Comparison of ENCODE assay signal across 21 cellular contexts in the genomic region with DNA sequence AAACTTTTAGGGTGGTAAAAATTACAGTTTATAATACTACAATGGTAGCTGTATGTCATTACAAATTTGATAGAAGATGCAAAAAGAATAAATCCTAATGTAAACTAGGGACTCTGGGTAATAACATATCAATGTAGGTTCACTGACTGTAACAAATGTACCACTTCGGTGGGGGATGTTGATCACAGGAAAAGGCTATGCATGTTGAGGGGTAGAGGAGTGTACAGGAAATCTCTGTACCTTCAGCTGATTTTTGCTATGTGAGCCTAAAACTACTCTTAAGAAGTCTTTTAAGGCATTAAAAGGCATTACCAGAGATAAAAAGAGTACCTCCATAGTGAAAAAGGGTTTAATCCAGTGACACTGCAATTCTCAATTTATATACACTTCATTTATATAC.
"Had no signal": no experiment of that assay in that cellular context is flagged by ENCODE, and none has a peak within 500 bp of the region (broad histone marks: within the 10 kb centered on the region; RNA-seq: fewer than 3 reads in every experiment).

No MANE protein-coding gene starts in this region.

- H3K36me3 Mint-ChIP-seq: naive B cell had no signal

- H3K27ac Mint-ChIP-seq: activated CD4-positive, alpha-beta T cell treated with anti-CD3 and anti-CD28 coated beads, Interleukin-2, amount 10 ng/mL, durations not matched to agents 7 days and 5 days; activated naive CD4-positive, alpha-beta T cell treated with anti-CD3 and anti-CD28 coated beads, Interleukin-2, amount 10 ng/mL, durations not matched to agents 7 days and 5 days; brain; dendritic cell treated with granulocyte-macrophage colony-stimulating factor and Interleukin-4, amounts not matched to agents 40 ng/mL and 50 ng/mL, for 4 days; stimulated activated effector memory CD8-positive, alpha-beta T cell treated with anti-CD3 and anti-CD28 coated beads, Interleukin-12 subunit alpha, Interleukin-12 subunit beta, amount 100 ng/mL, for 72 hours; stimulated activated naive CD8-positive, alpha-beta T cell treated with anti-CD3 and anti-CD28 coated beads, Interleukin-15, amount 100 ng/mL, for 72 hours had no signal

- H3K9me3 ChIP-seq: lower lobe of right lung, ovary, prostate gland, spleen, tibial artery had no signal

- H3K27me3 ChIP-seq: ovary, spleen, tibial artery had no signal

- DNase-seq: activated CD4-positive, alpha-beta T cell treated with anti-CD3 and anti-CD28 coated beads, Interleukin-2, amount 10 ng/mL, durations not matched to agents 7 days and 5 days; activated CD4-positive, CD25-positive, alpha-beta regulatory T cell treated with anti-CD3 and anti-CD28 coated beads, Interleukin-2, amount 50 U/mL, for 72 hours; activated effector memory CD4-positive, alpha-beta T cell treated with Interleukin-2 at 50 U/mL for 16 hours; activated naive CD4-positive, alpha-beta T cell treated with anti-CD3 and anti-CD28 coated beads, Interleukin-2, amount 10 ng/mL, durations not matched to agents 7 days and 5 days; activated T-cell treated with anti-CD3 and anti-CD28 coated beads, Interleukin-2, amount 50 U/mL, for 48 hours; aorta; effector CD8-positive, alpha-beta T cell; foreskin melanocyte; lower lobe of right lung; naive B cell; ovary; spleen; stimulated activated naive CD8-positive, alpha-beta T cell treated with anti-CD3 and anti-CD28 coated beads, Interleukin-15, amount 100 ng/mL, for 72 hours; tibial artery; WERI-Rb-1 had no signal

- FAIRE-seq: TTC549 had no signal

- ATAC-seq: left lobe of liver; lower lobe of right lung; stimulated activated effector memory CD8-positive, alpha-beta T cell treated with anti-CD3 and anti-CD28 coated beads, Interleukin-12 subunit alpha, Interleukin-12 subunit beta, amount 100 ng/mL, for 72 hours; stimulated activated naive CD8-positive, alpha-beta T cell treated with anti-CD3 and anti-CD28 coated beads, Interleukin-15, amount 100 ng/mL, for 72 hours had no signal

- H3K27me3 Mint-ChIP-seq: activated CD4-positive, alpha-beta T cell treated with anti-CD3 and anti-CD28 coated beads, Interleukin-2, amount 10 ng/mL, durations not matched to agents 7 days and 5 days; activated naive CD4-positive, alpha-beta T cell treated with anti-CD3 and anti-CD28 coated beads, Interleukin-2, amount 10 ng/mL, durations not matched to agents 7 days and 5 days; brain; dendritic cell treated with granulocyte-macrophage colony-stimulating factor and Interleukin-4, amounts not matched to agents 40 ng/mL and 50 ng/mL, for 4 days; naive B cell; stimulated activated naive CD8-positive, alpha-beta T cell treated with anti-CD3 and anti-CD28 coated beads, Interleukin-15, amount 100 ng/mL, for 72 hours had no signal

- H3K4me1 ChIP-seq: prostate gland had no signal

- H3K4me3 ChIP-seq: lower lobe of right lung, ovary, prostate gland, spleen, tibial artery had no signal

- H3K4me3 Mint-ChIP-seq: activated CD4-positive, alpha-beta T cell treated with anti-CD3 and anti-CD28 coated beads, Interleukin-2, amount 10 ng/mL, durations not matched to agents 7 days and 5 days; activated naive CD4-positive, alpha-beta T cell treated with anti-CD3 and anti-CD28 coated beads, Interleukin-2, amount 10 ng/mL, durations not matched to agents 7 days and 5 days; brain; dendritic cell treated with granulocyte-macrophage colony-stimulating factor and Interleukin-4, amounts not matched to agents 40 ng/mL and 50 ng/mL, for 4 days; stimulated activated effector memory CD8-positive, alpha-beta T cell treated with anti-CD3 and anti-CD28 coated beads, Interleukin-12 subunit alpha, Interleukin-12 subunit beta, amount 100 ng/mL, for 72 hours; stimulated activated naive CD8-positive, alpha-beta T cell treated with anti-CD3 and anti-CD28 coated beads, Interleukin-15, amount 100 ng/mL, for 72 hours had no signal

- H3K36me3 ChIP-seq: lower lobe of right lung, ovary, prostate gland, tibial artery, WERI-Rb-1 had no signal

- H3K9me3 Mint-ChIP-seq: activated CD4-positive, alpha-beta T cell treated with anti-CD3 and anti-CD28 coated beads, Interleukin-2, amount 10 ng/mL, durations not matched to agents 7 days and 5 days; activated naive CD4-positive, alpha-beta T cell treated with anti-CD3 and anti-CD28 coated beads, Interleukin-2, amount 10 ng/mL, durations not matched to agents 7 days and 5 days; brain; dendritic cell treated with granulocyte-macrophage colony-stimulating factor and Interleukin-4, amounts not matched to agents 40 ng/mL and 50 ng/mL, for 4 days; naive B cell; stimulated activated effector memory CD8-positive, alpha-beta T cell treated with anti-CD3 and anti-CD28 coated beads, Interleukin-12 subunit alpha, Interleukin-12 subunit beta, amount 100 ng/mL, for 72 hours; stimulated activated naive CD8-positive, alpha-beta T cell treated with anti-CD3 and anti-CD28 coated beads, Interleukin-15, amount 100 ng/mL, for 72 hours had no signal

- H3K27ac ChIP-seq: lower lobe of right lung, ovary, prostate gland, spleen, tibial artery, WERI-Rb-1 had no signal
